In the genomic region with DNA sequence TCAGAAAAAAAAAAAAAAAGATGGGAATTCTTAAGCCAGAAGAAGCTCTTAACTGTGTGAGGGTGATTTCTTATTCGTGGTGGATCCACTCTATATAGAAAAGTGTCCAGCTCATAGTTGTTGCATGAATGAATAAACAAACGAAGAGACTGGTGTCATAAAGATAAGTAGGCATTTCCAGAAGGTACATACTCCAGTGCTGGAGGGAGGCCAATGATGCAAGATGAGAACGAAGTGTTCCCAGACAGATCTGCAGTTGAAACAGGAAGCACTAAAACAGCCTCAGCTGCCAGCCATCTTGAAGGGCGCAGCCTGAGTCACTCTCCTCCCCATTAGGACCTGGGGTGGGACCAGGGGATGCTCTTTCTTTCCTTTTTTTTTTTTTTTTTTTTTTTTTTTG, we compare ENCODE assay signal across 7 cellular contexts. TPM values are rescaled to one million over a fixed set of nuclear protein-coding genes. Genes with fewer than 3 reads are reported as not detected.
A peak's percentile ranks its signal among the peaks of the same experiment; 100 is the strongest.
DNase-seq lines count a peak whose midpoint lies in the region; ATAC-seq, FAIRE-seq and TF ChIP-seq lines count a peak whose summit lies in the region.

No MANE protein-coding gene starts in this region.

- in situ Hi-C loops in transverse colon (cut with MboI; ENCODE audit: low pct_ligation_motif_present in 1 of 4, low pct_unique_long_range_greater_than_20kb in 1 of 4, low sequenced_read_pairs in 3 of 4), result no loop called here

- WGBS in transverse colon (ENCODE audit: low coverage in 1 of 2), 2 donors, result 11 to 19% methylated on average over 4 of the region's 4 CpGs

- no peak overlapping the region for H3K4me3 ChIP-seq in transverse colon

- intact Hi-C loops in left cardiac atrium (cut with DNase I), result no loop called here
- intact Hi-C loops in transverse colon (cut with DNase I; ENCODE audit: low total_unique reads), result no loop called here

- H3K9me3 ChIP-seq in transverse colon, result no peaks in the 10 kb centered on the region

- TF ChIP-seq POLR2A in transverse colon (IDR thresholded peaks at IDR 0.05), result no peak
- no peak for TF ChIP-seq POLR2A in H54 (IDR thresholded peaks at IDR 0.05; ENCODE audit: low read depth, low read length)

- DNase-seq in Kasumi-1 (lab: John Stamatoyannopoulos, UW) (peak; percentile 51 to 61), RPMI7951 (ENCODE audit: low read depth) (peak; percentile 35), left cardiac atrium (peak; percentile 69), transverse colon (peak; percentile 91), H54 (ENCODE audit: insufficient read length, low spot score) (no peak), NCI-H82 (lab: John Stamatoyannopoulos, UW) (no peak)

- no peak for FAIRE-seq in H54 (lab: Jason Lieb, UNC)

- H3K27me3 ChIP-seq in transverse colon, result no peaks in the 10 kb centered on the region

- no peaks in the 10 kb centered on the region for H3K36me3 ChIP-seq in transverse colon

- peak overlapping the region; percentile 62 to 79 (median 70) for H3K27ac ChIP-seq in transverse colon

- TF ChIP-seq EP300 in transverse colon (IDR thresholded peaks at IDR 0.05; ENCODE audit: low read depth), result peak; percentile 98

- ATAC-seq in left cardiac atrium (peak in 1 of 2 donors; percentile 91), HG03520 (IDR thresholded peaks at IDR 0.05; ENCODE audit: unreplicated experiment) (no peak)

- H3K4me1 ChIP-seq in transverse colon, result peaks cover 9 to 16% (median 11%) of the 10 kb centered on the region in 4 donors

- TF ChIP-seq CTCF in transverse colon (IDR thresholded peaks at IDR 0.05), result no peak

RNA-seq across cellular contexts. Expression of a gene that starts 47.4 kb away (rescaled TPM):
- total RNA-seq in RPMI7951 (2014; rRNA removed; shearing (Covaris generic)), result not detected in 2 replicates
- total RNA-seq in left cardiac atrium (10 to 100 TPM in 1 of 2 donors, 1 to 10 TPM in 1; 9.6 to 17.1 TPM), transverse colon (10 to 100 TPM in 1 of 4 donors, 1 to 10 TPM in 3; 2.6 to 27.5 (median 7.7) TPM)

Comparison
In these comparisons a context has a peak if more than half of its experiments do, and no peak if none do; other contexts are left out.
1. DNase-seq: peak in Kasumi-1 (2 of 2), RPMI7951 (single experiment), left cardiac atrium (single experiment) and transverse colon (single experiment); none in H54 (single experiment) and NCI-H82 (single experiment).